Comparison of ENCODE assay signal across 2 cellular contexts in the genomic region with DNA sequence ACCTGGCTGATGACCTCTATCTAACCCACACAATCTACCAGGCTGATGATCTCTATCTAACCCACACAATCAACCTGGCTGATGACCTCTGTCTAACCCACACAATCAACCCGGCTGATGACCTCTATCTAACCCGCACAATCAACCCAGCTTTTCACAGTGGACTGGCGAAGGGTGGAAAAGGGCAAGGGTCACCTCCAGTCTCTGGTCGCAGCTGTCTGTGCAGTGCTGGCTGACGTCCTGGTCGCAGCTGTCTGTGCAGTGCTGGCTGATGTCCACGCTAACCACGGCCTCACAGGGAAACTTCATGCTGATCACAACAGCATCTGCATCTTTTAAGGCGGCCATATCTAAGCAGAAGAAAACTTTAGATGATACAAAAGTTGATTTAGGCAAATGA.
TF ChIP-seq lines count a peak whose summit lies in the region.

No MANE protein-coding gene starts in this region.

TF ChIP-seq in liver, 16 proteins besides CTCF, POLR2A, EP300 and RAD21:
- TF ChIP-seq FOXA1 (IDR thresholded peaks at IDR 0.05) (peak; percentile 56), TAF1 (conservative IDR thresholded peaks at IDR 0.05) (no peak), REST (IDR thresholded peaks at IDR 0.05) (no peak), HNF4A (conservative IDR thresholded peaks at IDR 0.05) (peak; percentile 91 to 93), GABPA (IDR thresholded peaks at IDR 0.05 in 1 of 2, conservative IDR thresholded peaks at IDR 0.05 in 1 of 2) (peak in 1 of 2 donors; percentile 78), YY1 (IDR thresholded peaks at IDR 0.05) (no peak), FOXA2 (IDR thresholded peaks at IDR 0.05) (no peak), SP1 (IDR thresholded peaks at IDR 0.05) (peak; percentile 91), ZBTB33 (IDR thresholded peaks at IDR 0.05) (no peak), NR2F2 (IDR thresholded peaks at IDR 0.05) (peak; percentile 97), RXRA (IDR thresholded peaks at IDR 0.05) (peak; percentile 100), ATF3 (IDR thresholded peaks at IDR 0.05) (no peak), JUND (IDR thresholded peaks at IDR 0.05) (peak in 1 of 2 donors; percentile 46), HNF4G (IDR thresholded peaks at IDR 0.05) (peak; percentile 64), EGR1 (IDR thresholded peaks at IDR 0.05; ENCODE audit: low read depth in 2 of 2) (peak in 1 of 2 donors; percentile 30)
- TF ChIP-seq, protein P1, sequence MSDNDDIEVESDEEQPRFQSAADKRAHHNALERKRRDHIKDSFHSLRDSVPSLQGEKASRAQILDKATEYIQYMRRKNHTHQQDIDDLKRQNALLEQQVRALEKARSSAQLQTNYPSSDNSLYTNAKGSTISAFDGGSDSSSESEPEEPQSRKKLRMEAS (IDR thresholded peaks at IDR 0.05): no peak
TF ChIP-seq in liver: peak in this region for 9.

TF ChIP-seq in HepG2, 621 proteins besides CTCF, POLR2A, EP300 and RAD21:
- no peak for TF ChIP-seq SATB2 (CRISPR knock-in tag; IDR thresholded peaks at IDR 0.05)
- TF ChIP-seq HOXA3 (CRISPR knock-in tag; IDR thresholded peaks at IDR 0.05): no peak
- no peak for TF ChIP-seq RBAK (CRISPR knock-in tag; IDR thresholded peaks at IDR 0.05)
- no peak for TF ChIP-seq ZNF570 (CRISPR knock-in tag; IDR thresholded peaks at IDR 0.05; ENCODE audit: borderline replicate concordance)
- no peak for TF ChIP-seq NONO (IDR thresholded peaks at IDR 0.05)
- TF ChIP-seq NONO (CRISPR knock-in tag; conservative IDR thresholded peaks at IDR 0.05): no peak
- TF ChIP-seq ZNF414 (CRISPR knock-in tag; IDR thresholded peaks at IDR 0.05): no peak
- TF ChIP-seq IRF9 (CRISPR knock-in tag; IDR thresholded peaks at IDR 0.05; ENCODE audit: borderline replicate concordance): no peak
- TF ChIP-seq ZNF331 (CRISPR knock-in tag; IDR thresholded peaks at IDR 0.05): no peak
- no peak for TF ChIP-seq ZSCAN22 (CRISPR knock-in tag; IDR thresholded peaks at IDR 0.05)
- TF ChIP-seq, protein P2, sequence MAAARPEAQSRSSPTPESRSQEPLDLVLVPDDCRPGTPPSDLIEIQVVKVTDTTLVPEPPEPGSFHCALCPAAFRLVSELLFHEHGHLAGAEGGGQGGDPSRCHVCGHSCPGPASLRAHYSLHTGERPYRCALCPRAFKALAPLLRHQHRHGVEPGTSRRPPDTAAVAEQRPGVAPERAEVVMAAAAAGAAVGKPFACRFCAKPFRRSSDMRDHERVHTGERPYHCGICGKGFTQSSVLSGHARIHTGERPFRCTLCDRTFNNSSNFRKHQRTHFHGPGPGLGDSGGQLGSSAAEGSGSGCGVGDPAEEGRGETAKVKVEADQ (CRISPR knock-in tag; IDR thresholded peaks at IDR 0.05; ENCODE audit: borderline replicate concordance): no peak
- TF ChIP-seq CREM (IDR thresholded peaks at IDR 0.05): no peak
- no peak for TF ChIP-seq CREM (CRISPR knock-in tag; IDR thresholded peaks at IDR 0.05)
- TF ChIP-seq EED (CRISPR knock-in tag; IDR thresholded peaks at IDR 0.05): no peak
- no peak for TF ChIP-seq ADNP (CRISPR knock-in tag; IDR thresholded peaks at IDR 0.05)
- no peak for TF ChIP-seq ZFP1 (CRISPR knock-in tag; IDR thresholded peaks at IDR 0.05)
- TF ChIP-seq GABPB1 (CRISPR knock-in tag; IDR thresholded peaks at IDR 0.05): no peak
- no peak for TF ChIP-seq SMC3 (IDR thresholded peaks at IDR 0.05; ENCODE audit: low read length)
- TF ChIP-seq ERF (CRISPR knock-in tag; IDR thresholded peaks at IDR 0.05): no peak
